Comparison of ENCODE assay signal across 8 cellular contexts in the genomic region with DNA sequence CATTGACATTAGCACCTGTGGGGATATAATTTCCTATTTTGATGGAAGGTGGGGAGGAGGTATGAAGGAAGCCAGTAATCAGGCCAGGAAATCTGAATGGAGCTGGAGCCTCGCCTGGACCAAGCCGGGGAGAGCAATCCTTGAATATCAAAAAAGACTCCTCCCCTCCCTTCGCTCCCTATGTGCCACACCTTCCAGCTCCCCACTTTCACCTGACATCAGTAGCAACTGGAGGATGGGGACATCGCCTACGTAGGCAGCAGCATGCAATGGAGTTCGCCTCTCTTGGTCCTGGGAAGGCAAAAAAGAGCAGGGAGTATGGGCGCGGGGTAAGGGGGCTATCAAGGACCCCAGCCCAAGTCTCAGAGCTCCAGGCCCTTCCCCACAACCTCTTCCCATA. TPM values are rescaled to one million over a fixed set of nuclear protein-coding genes. Genes with fewer than 3 reads are reported as not detected.
DNase-seq lines count a peak whose midpoint lies in the region; ATAC-seq and TF ChIP-seq lines count a peak whose summit lies in the region.

No MANE protein-coding gene starts in this region.

- H3K27me3 Mint-ChIP-seq in naive thymus-derived CD8-positive, alpha-beta T cell: no peaks in the 10 kb centered on the region

- H3K4me1 Mint-ChIP-seq in naive thymus-derived CD8-positive, alpha-beta T cell: peaks cover 21 to 28% (median 25%) of the 10 kb centered on the region in 4 donors

- H3K36me3 ChIP-seq in ACC112 (ENCODE audit: insufficient read depth, low read length): peaks cover 31% of the 10 kb centered on the region

- H3K36me3 Mint-ChIP-seq in naive thymus-derived CD8-positive, alpha-beta T cell: peaks cover 0 to 39% (median 10%) of the 10 kb centered on the region in 3 donors

- no peaks in the 10 kb centered on the region for H3K9me3 Mint-ChIP-seq in naive thymus-derived CD8-positive, alpha-beta T cell

- no peak for DNase-seq in Jurkat, Clone E6-1 (ENCODE audit: low read depth, low spot score)
- DNase-seq in choroid plexus epithelial cell (ENCODE audit: low read depth) (no peak), pons (ENCODE audit: low spot score) (no peak), NCI-H2029 treated with DMSO at 0.1 percent for 48 hours (lab: John Stamatoyannopoulos, UW) (no peak)
- DNase-seq in naive thymus-derived CD8-positive, alpha-beta T cell: no peak
- no peak for DNase-seq in activated CD4-positive, alpha-beta T cell treated with anti-CD3 and anti-CD28 coated beads for 4 hours

- H3K4me3 Mint-ChIP-seq in naive thymus-derived CD8-positive, alpha-beta T cell: peak overlapping the region; percentile 73 to 92 (median 82)

- H3K27ac Mint-ChIP-seq in naive thymus-derived CD8-positive, alpha-beta T cell: peak overlapping the region; percentile 33 to 93 (median 76)

- H3K27me3 ChIP-seq in ACC112 (ENCODE audit: insufficient read depth, low read length): no peaks in the 10 kb centered on the region

- peaks cover 34% of the 10 kb centered on the region for H3K4me1 ChIP-seq in ACC112 (ENCODE audit: control insufficient read depth, insufficient read depth, low read length, unreplicated experiment)

- POLR2A ChIA-PET in naive thymus-derived CD8-positive, alpha-beta T cell (lab: Charles Lee): interaction anchor here (0.6 to 2.7 kb wide), 9 partner anchors 10 to 138 kb away, joined by 3 to 20 read pairs (median 5); a partner anchor contains a TSS

- H3K4me3 ChIP-seq in ACC112 (ENCODE audit: low read depth, low read length) (peak overlapping the region; percentile 90), choroid plexus epithelial cell (ENCODE audit: low read depth, low read length) (peak overlapping the region; percentile 84)
- peak overlapping the region; percentile 80 for H3K4me3 ChIP-seq in Jurkat, Clone E6-1 (ENCODE audit: low read length)

- H2AFZ ChIP-seq in ACC112 (ENCODE audit: low read length, unreplicated experiment): no peak overlapping the region

- peak overlapping the region; percentile 40 for H3K27ac ChIP-seq in ACC112 (ENCODE audit: low read depth, low read length)

- peaks cover 50% of the 10 kb centered on the region for H3K79me2 ChIP-seq in ACC112 (ENCODE audit: control insufficient read depth, insufficient read depth, low read length, unreplicated experiment)

- no peak for TF ChIP-seq CTCF in choroid plexus epithelial cell (conservative IDR thresholded peaks at IDR 0.05; ENCODE audit: low read depth, low read length)

- no peak for ATAC-seq in naive thymus-derived CD8-positive, alpha-beta T cell
- ATAC-seq in GM21381 (IDR thresholded peaks at IDR 0.05; ENCODE audit: unreplicated experiment): no peak

RNA-seq across cellular contexts. Expression of a gene that starts 1.1 kb away (rescaled TPM):
- 26.4 TPM for polyA plus RNA-seq in Jurkat, Clone E6-1 (2012; ENCODE audit: insufficient read depth, insufficient read length)
- 10 to 100 TPM; 34.5 to 43.9 TPM for total RNA-seq in naive thymus-derived CD8-positive, alpha-beta T cell
- 10 to 100 TPM in 1 of 3 donors, 1 to 10 TPM in 2; 7.5 to 11.5 (median 7.9) TPM for polyA plus RNA-seq in naive thymus-derived CD8-positive, alpha-beta T cell

RNA-seq across cellular contexts. Expression of a gene that starts 9.7 kb away (rescaled TPM):
- polyA plus RNA-seq in Jurkat, Clone E6-1 (2012; ENCODE audit: insufficient read depth, insufficient read length): 32.6 TPM
- total RNA-seq in naive thymus-derived CD8-positive, alpha-beta T cell: 10 to 100 TPM; 37.7 to 39.0 TPM
- 10 to 100 TPM in 1 of 3 donors, 1 to 10 TPM in 2; 7.4 to 15.7 (median 9.6) TPM for polyA plus RNA-seq in naive thymus-derived CD8-positive, alpha-beta T cell

RNA-seq across cellular contexts. Expression of a gene that starts 27.2 kb away (rescaled TPM):
- polyA plus RNA-seq in Jurkat, Clone E6-1 (2012; ENCODE audit: insufficient read depth, insufficient read length): not detected
- total RNA-seq in naive thymus-derived CD8-positive, alpha-beta T cell: not detected
- polyA plus RNA-seq in naive thymus-derived CD8-positive, alpha-beta T cell: not detected

RNA-seq across cellular contexts. Expression of a gene that starts 32.9 kb away (rescaled TPM):
- 86.9 TPM for polyA plus RNA-seq in Jurkat, Clone E6-1 (2012; ENCODE audit: insufficient read depth, insufficient read length)
- total RNA-seq in naive thymus-derived CD8-positive, alpha-beta T cell: 10 to 100 TPM; 10.8 to 13.3 TPM
- 1 to 10 TPM; 3.5 to 3.9 (median 3.7) TPM for polyA plus RNA-seq in naive thymus-derived CD8-positive, alpha-beta T cell

RNA-seq across cellular contexts. Expression of a gene that starts 35.3 kb away (rescaled TPM):
- 33.8 TPM for polyA plus RNA-seq in Jurkat, Clone E6-1 (2012; ENCODE audit: insufficient read depth, insufficient read length)
- total RNA-seq in naive thymus-derived CD8-positive, alpha-beta T cell: 10 to 100 TPM; 34.2 to 35.0 TPM
- 10 to 100 TPM; 35.7 to 45.1 (median 41.8) TPM for polyA plus RNA-seq in naive thymus-derived CD8-positive, alpha-beta T cell
